In genomic region chr7:105911961-105912575, GRCh38 we compare ENCODE assay signal across 23 cellular contexts.
"Had no signal": no experiment of that assay in that cellular context is flagged by ENCODE, and none has a peak within 500 bp of the region (broad histone marks: within the 10 kb centered on the region; RNA-seq: fewer than 3 reads in every experiment).

No MANE protein-coding gene starts in this region.

- H3K27me3 ChIP-seq: cardiac muscle cell, esophagus squamous epithelium, gastrocnemius medialis, suprapubic skin, transverse colon, uterus had no signal

- ATAC-seq: activated CD4-positive, alpha-beta T cell treated with anti-CD3 and anti-CD28 coated beads for 36 hours; effector memory CD8-positive, alpha-beta T cell; gastrocnemius medialis; stimulated activated naive CD8-positive, alpha-beta T cell treated with anti-CD3 and anti-CD28 coated beads, Interleukin-15, Interleukin-2, amounts not matched to agents 100 U/mL and 50 U/mL, for 24 hours; WTC11 had no signal

- H3K9me3 ChIP-seq: esophagus squamous epithelium, gastrocnemius medialis, suprapubic skin, transverse colon, uterus had no signal

- H3K4me3 ChIP-seq: cardiac muscle cell, esophagus squamous epithelium, gastrocnemius medialis, left ventricle myocardium inferior, suprapubic skin, transverse colon, uterus had no signal

- H3K36me3 ChIP-seq: cardiac muscle cell, gastrocnemius medialis, uterus had no signal

- H3K27me3 Mint-ChIP-seq: activated CD4-positive, alpha-beta T cell treated with anti-CD3 and anti-CD28 coated beads for 36 hours; activated naive CD8-positive, alpha-beta T cell; effector memory CD8-positive, alpha-beta T cell had no signal

- H3K27ac ChIP-seq: cardiac muscle cell, esophagus squamous epithelium, gastrocnemius medialis, left ventricle myocardium inferior, suprapubic skin, transverse colon, uterus had no signal

- H3K9me3 Mint-ChIP-seq: effector memory CD8-positive, alpha-beta T cell had no signal

- H3K27ac Mint-ChIP-seq: activated CD4-positive, alpha-beta T cell treated with anti-CD3 and anti-CD28 coated beads for 36 hours; activated naive CD8-positive, alpha-beta T cell; activated T-helper 1 cell treated with anti-CD3 and anti-CD28 coated beads, Interleukin-12 subunit alpha, Interleukin-12 subunit beta, Interleukin-2, Interleukin-4 antibody, amounts not matched to agents 30 ng/mL and 10 ng/mL and 1 ng/mL, durations not matched to agents 14 hours and 24 hours and 36 hours; effector memory CD8-positive, alpha-beta T cell; WTC11 had no signal

- H3K4me1 ChIP-seq: esophagus squamous epithelium, gastrocnemius medialis, suprapubic skin, transverse colon, uterus had no signal

- DNase-seq: activated CD4-positive, alpha-beta T cell treated with anti-CD3 and anti-CD28 coated beads for 36 hours; activated CD4-positive, alpha-beta T cell treated with anti-CD3 and anti-CD28 coated beads, Interleukin-2, amount 50 U/mL, for 48 hours; activated gamma-delta T cell treated with Interleukin-2 at 50 U/mL for 16 hours; activated T-cell treated with anti-CD3 and anti-CD28 coated beads for 4 hours; amniotic stem cell; dermis blood vessel endothelial cell; effector memory CD8-positive, alpha-beta T cell; esophagus squamous epithelium; gastrocnemius medialis; head of caudate nucleus; left ventricle myocardium inferior; mammary epithelial cell; occipital lobe; retina; stimulated activated CD4-positive, alpha-beta T cell treated with anti-CD3 and anti-CD28 coated beads, Interleukin-2, amount 100 ng/mL, for 24 hours; stimulated activated naive CD8-positive, alpha-beta T cell treated with anti-CD3 and anti-CD28 coated beads, Interleukin-15, Interleukin-2, amounts not matched to agents 100 U/mL and 50 U/mL, for 24 hours; transverse colon; uterus had no signal

- H3K4me3 Mint-ChIP-seq: activated CD4-positive, alpha-beta T cell treated with anti-CD3 and anti-CD28 coated beads for 36 hours; activated naive CD8-positive, alpha-beta T cell; activated T-helper 1 cell treated with anti-CD3 and anti-CD28 coated beads, Interleukin-12 subunit alpha, Interleukin-12 subunit beta, Interleukin-2, Interleukin-4 antibody, amounts not matched to agents 30 ng/mL and 10 ng/mL and 1 ng/mL, durations not matched to agents 14 hours and 24 hours and 36 hours; effector memory CD8-positive, alpha-beta T cell; WTC11 had no signal
